ENCODE assay signal across 8 cellular contexts in genomic region chr12:52795332-52795674, GRCh38. TPM values are rescaled to one million over a fixed set of nuclear protein-coding genes. Genes with fewer than 3 reads are reported as not detected.
"Had no signal": no experiment of that assay in that cellular context is flagged by ENCODE, and none has a peak within 500 bp of the region (broad histone marks: within the 10 kb centered on the region; RNA-seq: fewer than 3 reads in every experiment).

No MANE protein-coding gene starts in this region.

RNA-seq across cellular contexts. Expression of gene KRT3, which starts 0.6 kb away (rescaled TPM):
- total RNA-seq: OCI-LY7, Peyer's patch, Right ventricle myocardium inferior, Right ventricle myocardium superior, SJCRH30, SK-MEL-5 had no signal

RNA-seq across cellular contexts. Expression of gene KRT76, which starts 18.2 kb away (rescaled TPM):
- total RNA-seq: OCI-LY7, Peyer's patch, Right ventricle myocardium inferior, Right ventricle myocardium superior, RPMI7951, SJCRH30, SK-MEL-5 had no signal

RNA-seq across cellular contexts. Expression of gene KRT4, which starts 18.6 kb away (rescaled TPM):
- total RNA-seq: OCI-LY7, Peyer's patch, Right ventricle myocardium inferior, Right ventricle myocardium superior, RPMI7951, SJCRH30, SJSA1, SK-MEL-5 had no signal

RNA-seq across cellular contexts. Expression of gene KRT79, which starts 38.8 kb away (rescaled TPM):
- total RNA-seq: OCI-LY7, Peyer's patch, Right ventricle myocardium inferior, Right ventricle myocardium superior, SJCRH30, SK-MEL-5 had no signal

RNA-seq across cellular contexts. Expression of gene KRT78, which starts 53.5 kb away (rescaled TPM):
- total RNA-seq: OCI-LY7, Peyer's patch, Right ventricle myocardium inferior, Right ventricle myocardium superior, SJCRH30 had no signal
